In the genomic region with DNA sequence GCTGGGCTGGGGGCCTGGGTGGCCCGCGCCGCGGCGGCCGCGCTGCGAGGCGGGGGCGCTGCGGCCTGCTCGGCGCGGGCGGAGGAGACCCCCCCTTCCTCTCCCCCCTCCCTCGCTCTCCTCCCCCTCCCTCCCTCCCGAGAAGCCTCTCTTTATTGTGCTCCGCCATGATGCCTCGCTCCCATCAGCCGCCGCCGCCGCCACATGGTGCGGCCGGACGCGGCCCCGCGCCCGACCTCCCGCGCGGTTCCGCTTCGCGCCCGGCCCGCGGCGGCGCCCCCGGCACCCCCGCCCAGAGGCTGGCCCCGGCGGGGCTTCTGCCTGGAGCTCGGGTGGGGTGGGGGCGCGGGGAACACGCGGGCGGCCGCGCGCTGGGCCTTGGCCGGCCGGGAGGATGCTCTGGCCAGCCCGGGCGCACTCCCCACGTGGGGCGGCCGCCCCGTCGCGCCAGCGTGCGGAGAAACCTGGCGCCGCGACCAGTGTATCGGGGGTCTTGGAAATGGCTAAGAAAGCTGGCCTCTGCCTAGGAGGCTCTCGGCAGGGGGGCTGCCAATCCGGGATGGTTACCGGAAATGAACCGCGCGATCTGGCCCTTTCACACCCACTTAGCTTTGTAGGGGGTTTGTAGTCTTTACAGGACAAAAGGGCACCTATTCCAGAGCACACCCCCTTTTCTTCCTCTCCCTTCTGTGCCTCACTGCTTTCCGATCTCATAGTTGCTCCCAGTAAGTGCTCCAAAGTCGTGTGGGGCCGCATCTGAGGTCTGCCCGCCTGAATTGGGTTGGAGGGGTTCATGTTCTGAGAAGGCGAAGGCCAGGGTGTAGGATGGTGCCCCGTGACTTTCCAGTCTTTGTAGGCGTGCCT, we compare ENCODE assay signal across 8 cellular contexts. TPM values are rescaled to one million over a fixed set of nuclear protein-coding genes. Genes with fewer than 3 reads are reported as not detected.
DNase-seq lines count a peak whose midpoint lies in the region; ATAC-seq and TF ChIP-seq lines count a peak whose summit lies in the region.

No MANE protein-coding gene starts in this region.

- TF ChIP-seq CTCF in retinal pigment epithelial cell (conservative IDR thresholded peaks at IDR 0.05; ENCODE audit: low read depth, low read length), result no peak

- peak; percentile 68 for DNase-seq in COR-L47 (lab: John Stamatoyannopoulos, UW)
- DNase-seq in SJSA1 (ENCODE audit: low read depth in 1 of 2, low spot score in 2 of 2), result no peak
- DNase-seq in amniotic epithelial cell (ENCODE audit: low read depth), result peak; percentile 36
- DNase-seq in hypothalamus (lab: John Stamatoyannopoulos, UW), result peak in 29 of 51 donors; percentile 9 to 55 (median 28)
- no peak for DNase-seq in retinal pigment epithelial cell (ENCODE audit: low read depth)
- no peak for DNase-seq in NCI-H2107 (lab: John Stamatoyannopoulos, UW)

- no peaks in the 10 kb centered on the region for H3K27me3 ChIP-seq in SJSA1 (replicated peaks)

- peaks cover 50% of the 10 kb centered on the region for H3K36me3 ChIP-seq in SJSA1

- peak overlapping the region; percentile 44; the same call in 1 of the 2 replicates for H3K27ac ChIP-seq in SJSA1

- peak; percentile 3 for ATAC-seq in HG02759 (IDR thresholded peaks at IDR 0.05; ENCODE audit: unreplicated experiment)
- no peak for ATAC-seq in GM21529 (IDR thresholded peaks at IDR 0.05; ENCODE audit: unreplicated experiment)

- H3K4me3 ChIP-seq in SJSA1 (peak overlapping the region; percentile 100), retinal pigment epithelial cell (ENCODE audit: low read length) (peak overlapping the region; percentile 98)

- H3K4me1 ChIP-seq in SJSA1 (replicated peaks), result peaks cover 31% of the 10 kb centered on the region

- no peaks in the 10 kb centered on the region for H3K9me3 ChIP-seq in SJSA1 (replicated peaks)

RNA-seq across cellular contexts. Expression of gene SET, which starts 1.0 kb away (rescaled TPM):
- total RNA-seq in SJSA1 (2014; rRNA removed; shearing (Covaris generic)), result 538 and 648 TPM in 2 replicates

RNA-seq across cellular contexts. Expression of gene PKN3, which starts 12.3 kb away (rescaled TPM):
- 9.5 and 13.6 TPM in 2 replicates for total RNA-seq in SJSA1 (2014; rRNA removed; shearing (Covaris generic))

RNA-seq across cellular contexts. Expression of gene DYNC2I2, which starts 33.4 kb away (rescaled TPM):
- 79.8 and 85.3 TPM in 2 replicates for total RNA-seq in SJSA1 (2014; rRNA removed; shearing (Covaris generic))

RNA-seq across cellular contexts. Expression of gene ZDHHC12, which starts 33.9 kb away (rescaled TPM):
- total RNA-seq in SJSA1 (2014; rRNA removed; shearing (Covaris generic)), result 47.1 and 62.1 TPM in 2 replicates

Comparison
In these comparisons a context has a peak if more than half of its experiments do, and no peak if none do; other contexts are left out.
1. DNase-seq: peak in COR-L47 (single experiment), amniotic epithelial cell (single experiment) and hypothalamus (29 of 51); none in SJSA1 (0 of 2), retinal pigment epithelial cell (single experiment) and NCI-H2107 (single experiment).